In genomic region chr15:38085931-38086562, GRCh38 we compare ENCODE assay signal across 8 cellular contexts.
DNase-seq lines count a peak whose midpoint lies in the region; ATAC-seq and TF ChIP-seq lines count a peak whose summit lies in the region.

No MANE protein-coding gene starts in this region.

- H3K4me3 ChIP-seq in astrocyte of the spinal cord (ENCODE audit: low read depth, low read length): no peak overlapping the region
- no peak overlapping the region for H3K4me3 ChIP-seq in skeletal muscle tissue (ENCODE audit: low read length in 3 of 3)
- H3K4me3 ChIP-seq in coronary artery: no peak overlapping the region

- no peaks in the 10 kb centered on the region for H3K9me3 ChIP-seq in skeletal muscle tissue (ENCODE audit: control insufficient read depth in 3 of 3, low read length in 3 of 3)

- no peaks in the 10 kb centered on the region for H3K4me1 ChIP-seq in skeletal muscle tissue (ENCODE audit: control insufficient read depth in 3 of 3, insufficient read depth in 3 of 3, low read length in 3 of 3)

- no peaks in the 10 kb centered on the region for H3K27me3 ChIP-seq in skeletal muscle tissue (ENCODE audit: control insufficient read depth in 3 of 3, insufficient read depth in 3 of 3, low read length in 3 of 3)

- peaks cover 34% of the 10 kb centered on the region for H3K27me3 Mint-ChIP-seq in activated T-cell treated with anti-CD3 and anti-CD28 coated beads, Interleukin-2, amount 50 U/mL, for 24 hours
- H3K27me3 Mint-ChIP-seq in nephron progenitor cell (ENCODE audit: low read depth, poor library complexity): peaks cover 4% of the 10 kb centered on the region

- DNase-seq in astrocyte of the spinal cord (ENCODE audit: low read depth, low spot score) (peak; percentile 73), nephron progenitor cell (no peak), coronary artery (ENCODE audit: low spot score) (no peak)
- DNase-seq in activated T-cell treated with anti-CD3 and anti-CD28 coated beads, Interleukin-2, amount 50 U/mL, for 24 hours: no peak

- H3K9me3 Mint-ChIP-seq in activated T-cell treated with anti-CD3 and anti-CD28 coated beads, Interleukin-2, amount 50 U/mL, for 24 hours: no peaks in the 10 kb centered on the region
- no peaks in the 10 kb centered on the region for H3K9me3 Mint-ChIP-seq in nephron progenitor cell

- H3K36me3 ChIP-seq in skeletal muscle tissue (ENCODE audit: control insufficient read depth in 3 of 3, insufficient read depth in 3 of 3, low read length in 3 of 3): no peaks in the 10 kb centered on the region

- H3K4me1 Mint-ChIP-seq in activated T-cell treated with anti-CD3 and anti-CD28 coated beads, Interleukin-2, amount 50 U/mL, for 24 hours (ENCODE audit: low read depth): peaks cover 22% of the 10 kb centered on the region
- H3K4me1 Mint-ChIP-seq in nephron progenitor cell: no peaks in the 10 kb centered on the region

- ATAC-seq in GM18520 (IDR thresholded peaks at IDR 0.05; ENCODE audit: unreplicated experiment) (peak; percentile 30), HG02885 (IDR thresholded peaks at IDR 0.05; ENCODE audit: poor library complexity, unreplicated experiment) (peak; percentile 58), GM21737 (IDR thresholded peaks at IDR 0.05; ENCODE audit: unreplicated experiment) (no peak)

- H3K9ac ChIP-seq in skeletal muscle tissue (ENCODE audit: low read depth in 1 of 3, low read length in 3 of 3): no peak overlapping the region

- in situ Hi-C loops in astrocyte of the spinal cord (cut with HindIII; ENCODE audit: low sequenced_read_pairs): no loop called here

- no peak overlapping the region for H3K4me3 Mint-ChIP-seq in activated T-cell treated with anti-CD3 and anti-CD28 coated beads, Interleukin-2, amount 50 U/mL, for 24 hours
- H3K4me3 Mint-ChIP-seq in nephron progenitor cell: no peak overlapping the region

- H3K27ac ChIP-seq in skeletal muscle tissue (ENCODE audit: low read depth, low read length): peak overlapping the region; percentile 34
- H3K27ac ChIP-seq in coronary artery: peak overlapping the region in 1 of 2 donors; percentile 51

- H3K27ac Mint-ChIP-seq in activated T-cell treated with anti-CD3 and anti-CD28 coated beads, Interleukin-2, amount 50 U/mL, for 24 hours: no peak overlapping the region
- no peak overlapping the region for H3K27ac Mint-ChIP-seq in nephron progenitor cell

- no peak for TF ChIP-seq CTCF in astrocyte of the spinal cord (IDR thresholded peaks at IDR 0.05; ENCODE audit: low read depth, low read length)
- no peak for TF ChIP-seq CTCF in nephron progenitor cell (IDR thresholded peaks at IDR 0.05)
- TF ChIP-seq CTCF in coronary artery (IDR thresholded peaks at IDR 0.05): no peak

- H3K36me3 Mint-ChIP-seq in activated T-cell treated with anti-CD3 and anti-CD28 coated beads, Interleukin-2, amount 50 U/mL, for 24 hours (ENCODE audit: low read depth): no peaks in the 10 kb centered on the region
- no peaks in the 10 kb centered on the region for H3K36me3 Mint-ChIP-seq in nephron progenitor cell (ENCODE audit: low read depth)
